28 cellular contexts compared by ENCODE assay signal in the genomic region with DNA sequence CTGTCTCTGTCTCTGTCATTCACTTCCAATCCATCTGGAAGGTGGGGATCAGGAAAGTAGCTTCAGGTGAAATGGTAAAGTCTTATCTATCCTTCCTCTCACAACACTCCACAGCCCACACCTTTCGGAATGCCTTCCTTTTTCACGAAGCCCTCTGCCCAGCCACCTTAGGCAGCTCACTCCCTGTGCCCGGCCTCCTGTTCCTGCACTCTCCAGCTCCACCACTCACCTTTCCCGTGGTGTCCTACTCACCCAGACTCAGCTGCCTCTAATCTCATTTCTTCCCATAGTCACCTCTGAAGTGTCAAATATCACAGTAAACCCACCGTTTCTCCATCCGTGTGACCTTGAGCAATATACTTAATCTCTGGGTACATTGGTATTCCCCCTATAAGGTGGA.
"Had no signal": no experiment of that assay in that cellular context is flagged by ENCODE, and none has a peak within 500 bp of the region (broad histone marks: within the 10 kb centered on the region; RNA-seq: fewer than 3 reads in every experiment).

No MANE protein-coding gene starts in this region.

- FAIRE-seq: kidney, pancreas, small intestine, urothelium cell line had no signal

- ATAC-seq: left colon; left lung; lower lobe of right lung; natural killer cell; pancreas; right cardiac atrium; stimulated activated effector memory CD8-positive, alpha-beta T cell treated with anti-CD3 and anti-CD28 coated beads, Interleukin-12 subunit alpha, Interleukin-12 subunit beta, amount 100 ng/mL, for 72 hours; upper lobe of right lung had no signal

- H3K4me3 Mint-ChIP-seq: mesothelial cell of epicardium; naive B cell; natural killer cell; stimulated activated effector memory CD8-positive, alpha-beta T cell treated with anti-CD3 and anti-CD28 coated beads, Interleukin-12 subunit alpha, Interleukin-12 subunit beta, amount 100 ng/mL, for 72 hours; stimulated activated naive CD8-positive, alpha-beta T cell treated with anti-CD3 and anti-CD28 coated beads, Interleukin-15, Interleukin-2, amounts not matched to agents 100 ng/mL and 50 ng/mL, for 24 hours had no signal

- H3K9me3 ChIP-seq: left lung, pancreas, prostate gland, thoracic aorta, upper lobe of right lung had no signal

- H3K27ac Mint-ChIP-seq: mesothelial cell of epicardium; natural killer cell; stimulated activated effector memory CD8-positive, alpha-beta T cell treated with anti-CD3 and anti-CD28 coated beads, Interleukin-12 subunit alpha, Interleukin-12 subunit beta, amount 100 ng/mL, for 72 hours; stimulated activated naive CD8-positive, alpha-beta T cell treated with anti-CD3 and anti-CD28 coated beads, Interleukin-15, Interleukin-2, amounts not matched to agents 100 ng/mL and 50 ng/mL, for 24 hours had no signal

- DNase-seq: hippocampal formation; kidney; left colon; left lung; lower lobe of right lung; mesendoderm; naive B cell; natural killer cell; nucleus accumbens; pancreas; posterior cingulate gyrus; retina; right cardiac atrium; sigmoid colon; small intestine; spleen; stimulated activated CD4-positive, alpha-beta T cell treated with anti-CD3 and anti-CD28 coated beads, Interleukin-4, amount 100 ng/mL, for 24 hours; stimulated activated naive CD4-positive, alpha-beta T cell; tibial artery; trophoblast cell; upper lobe of right lung had no signal

- H3K36me3 Mint-ChIP-seq: mesothelial cell of epicardium; naive B cell; natural killer cell; stimulated activated effector memory CD8-positive, alpha-beta T cell treated with anti-CD3 and anti-CD28 coated beads, Interleukin-12 subunit alpha, Interleukin-12 subunit beta, amount 100 ng/mL, for 72 hours had no signal

- H3K27me3 ChIP-seq: pancreas, sigmoid colon, upper lobe of right lung had no signal

- H3K4me1 Mint-ChIP-seq: natural killer cell; stimulated activated effector memory CD8-positive, alpha-beta T cell treated with anti-CD3 and anti-CD28 coated beads, Interleukin-12 subunit alpha, Interleukin-12 subunit beta, amount 100 ng/mL, for 72 hours had no signal

- H3K4me1 ChIP-seq: left lung, lower lobe of right lung, pancreas, prostate gland, spleen, suprapubic skin, tibial artery, upper lobe of right lung had no signal

- H3K9me3 Mint-ChIP-seq: natural killer cell; stimulated activated effector memory CD8-positive, alpha-beta T cell treated with anti-CD3 and anti-CD28 coated beads, Interleukin-12 subunit alpha, Interleukin-12 subunit beta, amount 100 ng/mL, for 72 hours had no signal

- H3K36me3 ChIP-seq: left lung, lower lobe of right lung, pancreas, prostate gland, sigmoid colon, spleen, suprapubic skin, thoracic aorta, tibial artery, upper lobe of right lung had no signal

- H3K4me3 ChIP-seq: left lung, lower lobe of right lung, pancreas, prostate gland, sigmoid colon, spleen, suprapubic skin, thoracic aorta, tibial artery, upper lobe of right lung had no signal

- H3K27ac ChIP-seq: left lung, lower lobe of right lung, pancreas, prostate gland, sigmoid colon, spleen, suprapubic skin, thoracic aorta, tibial artery, upper lobe of right lung had no signal
